ENCODE assay signal across 9 cellular contexts in the genomic region with DNA sequence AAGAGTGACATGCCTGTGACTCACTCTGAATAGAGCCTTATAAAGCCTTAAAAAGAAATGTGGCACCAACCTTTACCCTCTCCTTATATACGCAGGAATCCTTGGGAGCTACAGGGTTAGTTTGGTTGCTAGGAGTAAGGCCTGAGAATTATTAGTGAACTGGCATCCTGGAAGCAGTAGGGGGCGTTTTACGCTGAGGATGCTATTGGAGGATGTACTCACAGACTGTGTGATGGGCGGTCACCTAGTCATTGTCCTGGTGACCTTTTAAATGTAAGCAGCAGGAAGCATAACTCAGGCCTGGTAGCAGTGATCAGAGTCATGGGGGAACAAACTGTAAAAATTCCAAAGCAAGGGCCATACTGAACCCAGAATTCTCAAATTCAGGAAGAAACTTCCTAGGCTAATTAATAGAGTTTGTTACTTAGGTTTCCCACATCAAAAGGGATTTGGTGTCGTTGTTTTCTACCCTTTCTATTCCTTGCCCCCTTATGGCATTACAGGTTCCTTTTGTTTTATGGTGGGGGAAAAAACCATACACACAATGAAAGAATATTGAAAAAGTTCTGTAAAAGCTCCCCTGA.
A peak's percentile ranks its signal among the peaks of the same experiment; 100 is the strongest.
DNase-seq lines count a peak whose midpoint lies in the region; ATAC-seq and TF ChIP-seq lines count a peak whose summit lies in the region.
"Had no signal": no experiment of that assay in that cellular context is flagged by ENCODE, and none has a peak within 500 bp of the region (broad histone marks: within the 10 kb centered on the region; RNA-seq: fewer than 3 reads in every experiment).

No MANE protein-coding gene starts in this region.

- H3K27me3 ChIP-seq in GM23248 (replicated peaks; ENCODE audit: insufficient read depth), result no peaks in the 10 kb centered on the region
- 0 out of 2 replicates have a peak, but pooled peaks cover 2% of the 10 kb centered on the region for H3K27me3 ChIP-seq in OCI-LY1 (ENCODE audit: insufficient read depth, low read length)
- H3K27me3 ChIP-seq in foreskin keratinocyte, result peaks cover 31% of the 10 kb centered on the region
- peaks cover 0 to 70% (median 0%) of the 10 kb centered on the region in 4 donors for H3K27me3 ChIP-seq in esophagus squamous epithelium

- no peaks in the 10 kb centered on the region for H3K79me2 ChIP-seq in GM23248 (ENCODE audit: insufficient read depth)
- H3K79me2 ChIP-seq in OCI-LY1 (ENCODE audit: insufficient read depth, low read length), result no peaks in the 10 kb centered on the region

- intact Hi-C loops in CD14-positive monocyte (cut with micrococcal nuclease) (no loop called here), esophagus squamous epithelium (cut with DNase I) (no loop called here), lower leg skin (cut with DNase I; ENCODE audit: low total_unique reads) (no loop called here)

- H2AFZ ChIP-seq in GM23248 (no peak overlapping the region), OCI-LY1 (ENCODE audit: low read length) (no peak overlapping the region)

- H3K4me3 Mint-ChIP-seq in CD14-positive monocyte, result no peak overlapping the region
- H3K4me3 Mint-ChIP-seq: stimulated activated naive CD8-positive, alpha-beta T cell treated with anti-CD3 and anti-CD28 coated beads, Interleukin-15, Interleukin-2, amounts not matched to agents 100 ng/mL and 50 ng/mL, for 24 hours had no signal

- H3K9me2 ChIP-seq in GM23248 (ENCODE audit: insufficient read depth) (no peaks in the 10 kb centered on the region), OCI-LY1 (ENCODE audit: low read depth, low read length) (no peaks in the 10 kb centered on the region)

- H3F3A ChIP-seq in GM23248 (ENCODE audit: insufficient read depth) (peaks cover 20% of the 10 kb centered on the region), OCI-LY1 (ENCODE audit: insufficient read depth, low read length) (0 out of 2 replicates have a peak, but pooled peaks cover 3% of the 10 kb centered on the region)

- no peak overlapping the region for H3K27ac ChIP-seq in GM23248
- H3K27ac ChIP-seq in OCI-LY1 (ENCODE audit: low read depth, low read length, poor library complexity, severe bottlenecking), result no peak overlapping the region
- no peak overlapping the region for H3K27ac ChIP-seq in foreskin keratinocyte
- no peak overlapping the region for H3K27ac ChIP-seq in esophagus squamous epithelium

- TF ChIP-seq POLR2A in esophagus squamous epithelium (IDR thresholded peaks at IDR 0.05) (no peak), lower leg skin (IDR thresholded peaks at IDR 0.05) (no peak)

- H3K9me3 ChIP-seq in GM23248 (ENCODE audit: low read depth) (no peaks in the 10 kb centered on the region), OCI-LY1 (ENCODE audit: low read length) (no peaks in the 10 kb centered on the region), esophagus squamous epithelium (no peaks in the 10 kb centered on the region)

- in situ Hi-C loops in GM23248 (cut with MboI), result no loop called here

- H3K27ac Mint-ChIP-seq in CD14-positive monocyte, result no peak overlapping the region

- H3K4me1 ChIP-seq in GM23248 (ENCODE audit: insufficient read depth) (peaks cover 22% of the 10 kb centered on the region), OCI-LY1 (ENCODE audit: insufficient read depth, low read length, severe bottlenecking) (no peaks in the 10 kb centered on the region), foreskin keratinocyte (no peaks in the 10 kb centered on the region), esophagus squamous epithelium (peaks cover 0 to 3% (median 0%) of the 10 kb centered on the region in 3 donors)

- H3K4me1 Mint-ChIP-seq in CD14-positive monocyte, result no peaks in the 10 kb centered on the region

- ATAC-seq in foreskin keratinocyte, result peak; percentile 31

- TF ChIP-seq CTCF in CD14-positive monocyte (IDR thresholded peaks at IDR 0.05) (peak; percentile 19), OCI-LY1 (IDR thresholded peaks at IDR 0.05; ENCODE audit: low read length) (peak; percentile 70), foreskin keratinocyte (conservative IDR thresholded peaks at IDR 0.05) (peak; percentile 56), esophagus squamous epithelium (IDR thresholded peaks at IDR 0.05) (peak in 2 of 6 experiments; percentile 10 to 36), lower leg skin (IDR thresholded peaks at IDR 0.05) (no peak)

- no peak overlapping the region for H3K9ac ChIP-seq in GM23248
- no peak overlapping the region for H3K9ac ChIP-seq in OCI-LY1 (ENCODE audit: low read length)

- DNase-seq in CD14-positive monocyte (ENCODE audit: low spot score), result no peak
- DNase-seq in GM23248, result peak; percentile 53
- DNase-seq in foreskin keratinocyte, result no peak
- no peak for DNase-seq in esophagus squamous epithelium (lab: John Stamatoyannopoulos, UW)
- no peak for DNase-seq in mesenteric fat pad (ENCODE audit: low spot score)
- no peak for DNase-seq in lower leg skin (ENCODE audit: low spot score in 2 of 2)
- no peak for DNase-seq in NCI-H524 treated with DMSO at 0.1 percent for 48 hours (lab: John Stamatoyannopoulos, UW)

- H3K36me3 Mint-ChIP-seq in CD14-positive monocyte, result no peaks in the 10 kb centered on the region

- 49 to 57% methylated on average over 5 of the region's 5 CpGs for WGBS in GM23248 (ENCODE audit: low coverage in 1 of 2, low lambda C conversion rate in 2 of 2, missing lambda C conversion rate in 2 of 2), 2 experiments
- 48 to 53% methylated on average over 3 to 4 of the region's 5 CpGs for WGBS in esophagus squamous epithelium, 2 donors
- WGBS in lower leg skin, 2 donors, result 57 to 74% methylated on average over 5 of the region's 5 CpGs

- peaks cover 0 to under 1% (median 0%) of the 10 kb centered on the region in 7 donors for H3K9me3 Mint-ChIP-seq in CD14-positive monocyte
- H3K9me3 Mint-ChIP-seq: stimulated activated naive CD8-positive, alpha-beta T cell treated with anti-CD3 and anti-CD28 coated beads, Interleukin-15, Interleukin-2, amounts not matched to agents 100 ng/mL and 50 ng/mL, for 24 hours had no signal

- no peak overlapping the region for H3K4me2 ChIP-seq in GM23248 (ENCODE audit: unreplicated experiment)
- no peak overlapping the region for H3K4me2 ChIP-seq in OCI-LY1 (ENCODE audit: low read length)

- H3K27me3 Mint-ChIP-seq in CD14-positive monocyte (ENCODE audit: low read depth in 3 of 3), result peaks cover 4 to 15% (median 8%) of the 10 kb centered on the region in 3 donors
- H3K27me3 Mint-ChIP-seq: stimulated activated naive CD8-positive, alpha-beta T cell treated with anti-CD3 and anti-CD28 coated beads, Interleukin-15, Interleukin-2, amounts not matched to agents 100 ng/mL and 50 ng/mL, for 24 hours had no signal

- H3K4me3 ChIP-seq in GM23248 (no peak overlapping the region), OCI-LY1 (ENCODE audit: low read depth, low read length, poor library complexity, severe bottlenecking) (no peak overlapping the region), esophagus squamous epithelium (no peak overlapping the region), lower leg skin (ENCODE audit: low read depth, poor library complexity, severe bottlenecking) (no peak overlapping the region)

- H3K36me3 ChIP-seq in GM23248 (ENCODE audit: low read depth) (no peaks in the 10 kb centered on the region), OCI-LY1 (ENCODE audit: insufficient read depth, low read length) (no peaks in the 10 kb centered on the region), esophagus squamous epithelium (no peaks in the 10 kb centered on the region)

- no peaks in the 10 kb centered on the region for H4K20me1 ChIP-seq in GM23248 (ENCODE audit: insufficient read depth)
- no peaks in the 10 kb centered on the region for H4K20me1 ChIP-seq in OCI-LY1 (ENCODE audit: insufficient read depth, low read length)

Comparison
In these comparisons a context has a peak if more than half of its experiments do, and no peak if none do; other contexts are left out.
1. CTCF ChIP-seq: peak in CD14-positive monocyte (single experiment), OCI-LY1 (single experiment) and foreskin keratinocyte (single experiment); none in lower leg skin (0 of 3).